1 cellular context compared by ENCODE assay signal in the genomic region with DNA sequence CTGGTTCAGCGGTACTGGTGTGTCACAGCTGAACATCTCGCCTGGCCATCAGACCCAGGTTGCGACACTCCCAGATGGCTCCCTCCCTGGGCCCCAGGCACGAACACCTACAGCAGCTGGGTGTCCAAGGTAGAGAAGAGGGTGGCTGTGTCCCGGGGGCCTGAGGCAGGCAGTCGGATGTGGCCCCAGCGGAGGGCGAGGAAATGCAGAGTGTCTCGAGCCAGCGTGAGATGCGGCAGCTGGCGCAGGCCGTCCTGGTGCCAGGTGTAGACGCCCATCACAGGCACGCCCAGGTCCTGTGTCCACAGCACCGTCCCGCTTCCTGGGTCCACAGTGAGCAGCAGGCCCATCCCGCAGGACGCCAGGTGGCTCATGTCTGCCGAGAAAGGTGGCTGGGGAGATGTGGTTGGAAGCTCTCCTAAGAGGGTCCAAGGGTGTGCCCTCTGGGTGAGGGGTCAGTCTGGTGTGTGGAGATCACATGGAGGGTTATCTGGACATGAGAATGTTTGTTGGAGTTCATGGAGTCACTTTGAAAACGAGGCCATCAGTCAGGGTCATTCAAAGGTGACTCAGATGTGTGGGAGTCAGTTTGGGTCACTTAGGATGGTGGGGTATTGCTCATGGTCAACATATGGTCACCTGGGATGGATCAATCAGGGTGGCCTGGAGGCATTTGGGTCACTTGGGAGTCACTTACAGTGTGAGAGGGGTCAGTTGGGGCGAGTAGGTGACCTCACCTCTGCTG.
TF ChIP-seq lines count a peak whose summit lies in the region.

No MANE protein-coding gene starts in this region.

TF ChIP-seq in HepG2, 621 proteins besides CTCF, POLR2A, EP300 and RAD21 (continued from another document and continues in another):
- TF ChIP-seq, protein P1, sequence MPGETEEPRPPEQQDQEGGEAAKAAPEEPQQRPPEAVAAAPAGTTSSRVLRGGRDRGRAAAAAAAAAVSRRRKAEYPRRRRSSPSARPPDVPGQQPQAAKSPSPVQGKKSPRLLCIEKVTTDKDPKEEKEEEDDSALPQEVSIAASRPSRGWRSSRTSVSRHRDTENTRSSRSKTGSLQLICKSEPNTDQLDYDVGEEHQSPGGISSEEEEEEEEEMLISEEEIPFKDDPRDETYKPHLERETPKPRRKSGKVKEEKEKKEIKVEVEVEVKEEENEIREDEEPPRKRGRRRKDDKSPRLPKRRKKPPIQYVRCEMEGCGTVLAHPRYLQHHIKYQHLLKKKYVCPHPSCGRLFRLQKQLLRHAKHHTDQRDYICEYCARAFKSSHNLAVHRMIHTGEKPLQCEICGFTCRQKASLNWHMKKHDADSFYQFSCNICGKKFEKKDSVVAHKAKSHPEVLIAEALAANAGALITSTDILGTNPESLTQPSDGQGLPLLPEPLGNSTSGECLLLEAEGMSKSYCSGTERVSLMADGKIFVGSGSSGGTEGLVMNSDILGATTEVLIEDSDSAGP (CRISPR knock-in tag; IDR thresholded peaks at IDR 0.05; ENCODE audit: borderline replicate concordance), result peak; percentile 47; the same call in 1 of the 2 replicates
- 0 out of 2 replicates have a peak, but pooled peaks have one; percentile 34 for TF ChIP-seq EEA1 (CRISPR knock-in tag; IDR thresholded peaks at IDR 0.05; ENCODE audit: borderline replicate concordance)
- 0 out of 2 replicates have a peak, but pooled peaks have one; percentile 47 for TF ChIP-seq ZFP41 (CRISPR knock-in tag; IDR thresholded peaks at IDR 0.05; ENCODE audit: borderline replicate concordance)
- TF ChIP-seq ZBTB20 (CRISPR knock-in tag; IDR thresholded peaks at IDR 0.05; ENCODE audit: borderline replicate concordance, low read depth), result peak; percentile 32; the same call in 1 of the 2 replicates
- TF ChIP-seq TRIM24 (CRISPR knock-in tag; IDR thresholded peaks at IDR 0.05), result peak; percentile 72; the same call in 1 of the 2 replicates
- no peak for TF ChIP-seq MEF2D (CRISPR knock-in tag; IDR thresholded peaks at IDR 0.05)
- TF ChIP-seq, protein P2, sequence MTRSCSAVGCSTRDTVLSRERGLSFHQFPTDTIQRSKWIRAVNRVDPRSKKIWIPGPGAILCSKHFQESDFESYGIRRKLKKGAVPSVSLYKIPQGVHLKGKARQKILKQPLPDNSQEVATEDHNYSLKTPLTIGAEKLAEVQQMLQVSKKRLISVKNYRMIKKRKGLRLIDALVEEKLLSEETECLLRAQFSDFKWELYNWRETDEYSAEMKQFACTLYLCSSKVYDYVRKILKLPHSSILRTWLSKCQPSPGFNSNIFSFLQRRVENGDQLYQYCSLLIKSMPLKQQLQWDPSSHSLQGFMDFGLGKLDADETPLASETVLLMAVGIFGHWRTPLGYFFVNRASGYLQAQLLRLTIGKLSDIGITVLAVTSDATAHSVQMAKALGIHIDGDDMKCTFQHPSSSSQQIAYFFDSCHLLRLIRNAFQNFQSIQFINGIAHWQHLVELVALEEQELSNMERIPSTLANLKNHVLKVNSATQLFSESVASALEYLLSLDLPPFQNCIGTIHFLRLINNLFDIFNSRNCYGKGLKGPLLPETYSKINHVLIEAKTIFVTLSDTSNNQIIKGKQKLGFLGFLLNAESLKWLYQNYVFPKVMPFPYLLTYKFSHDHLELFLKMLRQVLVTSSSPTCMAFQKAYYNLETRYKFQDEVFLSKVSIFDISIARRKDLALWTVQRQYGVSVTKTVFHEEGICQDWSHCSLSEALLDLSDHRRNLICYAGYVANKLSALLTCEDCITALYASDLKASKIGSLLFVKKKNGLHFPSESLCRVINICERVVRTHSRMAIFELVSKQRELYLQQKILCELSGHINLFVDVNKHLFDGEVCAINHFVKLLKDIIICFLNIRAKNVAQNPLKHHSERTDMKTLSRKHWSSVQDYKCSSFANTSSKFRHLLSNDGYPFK (CRISPR knock-in tag; IDR thresholded peaks at IDR 0.05; ENCODE audit: borderline replicate concordance), result peak; percentile 21; the same call in 1 of the 2 replicates
- TF ChIP-seq PLRG1 (conservative IDR thresholded peaks at IDR 0.05), result no peak
- TF ChIP-seq TBL1XR1 (IDR thresholded peaks at IDR 0.05; ENCODE audit: borderline replicate concordance, low read length, partially characterized antibody), result peak; percentile 41
- TF ChIP-seq, protein P3, sequence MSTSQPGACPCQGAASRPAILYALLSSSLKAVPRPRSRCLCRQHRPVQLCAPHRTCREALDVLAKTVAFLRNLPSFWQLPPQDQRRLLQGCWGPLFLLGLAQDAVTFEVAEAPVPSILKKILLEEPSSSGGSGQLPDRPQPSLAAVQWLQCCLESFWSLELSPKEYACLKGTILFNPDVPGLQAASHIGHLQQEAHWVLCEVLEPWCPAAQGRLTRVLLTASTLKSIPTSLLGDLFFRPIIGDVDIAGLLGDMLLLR (CRISPR knock-in tag; IDR thresholded peaks at IDR 0.05), result 0 out of 2 replicates have a peak, but pooled peaks have one; percentile 42
- TF ChIP-seq ZNF619 (CRISPR knock-in tag; IDR thresholded peaks at IDR 0.05), result no peak
- TF ChIP-seq SP2 (CRISPR knock-in tag; IDR thresholded peaks at IDR 0.05), result peak; percentile 25; the same call in 1 of the 2 replicates
- TF ChIP-seq, protein P4, sequence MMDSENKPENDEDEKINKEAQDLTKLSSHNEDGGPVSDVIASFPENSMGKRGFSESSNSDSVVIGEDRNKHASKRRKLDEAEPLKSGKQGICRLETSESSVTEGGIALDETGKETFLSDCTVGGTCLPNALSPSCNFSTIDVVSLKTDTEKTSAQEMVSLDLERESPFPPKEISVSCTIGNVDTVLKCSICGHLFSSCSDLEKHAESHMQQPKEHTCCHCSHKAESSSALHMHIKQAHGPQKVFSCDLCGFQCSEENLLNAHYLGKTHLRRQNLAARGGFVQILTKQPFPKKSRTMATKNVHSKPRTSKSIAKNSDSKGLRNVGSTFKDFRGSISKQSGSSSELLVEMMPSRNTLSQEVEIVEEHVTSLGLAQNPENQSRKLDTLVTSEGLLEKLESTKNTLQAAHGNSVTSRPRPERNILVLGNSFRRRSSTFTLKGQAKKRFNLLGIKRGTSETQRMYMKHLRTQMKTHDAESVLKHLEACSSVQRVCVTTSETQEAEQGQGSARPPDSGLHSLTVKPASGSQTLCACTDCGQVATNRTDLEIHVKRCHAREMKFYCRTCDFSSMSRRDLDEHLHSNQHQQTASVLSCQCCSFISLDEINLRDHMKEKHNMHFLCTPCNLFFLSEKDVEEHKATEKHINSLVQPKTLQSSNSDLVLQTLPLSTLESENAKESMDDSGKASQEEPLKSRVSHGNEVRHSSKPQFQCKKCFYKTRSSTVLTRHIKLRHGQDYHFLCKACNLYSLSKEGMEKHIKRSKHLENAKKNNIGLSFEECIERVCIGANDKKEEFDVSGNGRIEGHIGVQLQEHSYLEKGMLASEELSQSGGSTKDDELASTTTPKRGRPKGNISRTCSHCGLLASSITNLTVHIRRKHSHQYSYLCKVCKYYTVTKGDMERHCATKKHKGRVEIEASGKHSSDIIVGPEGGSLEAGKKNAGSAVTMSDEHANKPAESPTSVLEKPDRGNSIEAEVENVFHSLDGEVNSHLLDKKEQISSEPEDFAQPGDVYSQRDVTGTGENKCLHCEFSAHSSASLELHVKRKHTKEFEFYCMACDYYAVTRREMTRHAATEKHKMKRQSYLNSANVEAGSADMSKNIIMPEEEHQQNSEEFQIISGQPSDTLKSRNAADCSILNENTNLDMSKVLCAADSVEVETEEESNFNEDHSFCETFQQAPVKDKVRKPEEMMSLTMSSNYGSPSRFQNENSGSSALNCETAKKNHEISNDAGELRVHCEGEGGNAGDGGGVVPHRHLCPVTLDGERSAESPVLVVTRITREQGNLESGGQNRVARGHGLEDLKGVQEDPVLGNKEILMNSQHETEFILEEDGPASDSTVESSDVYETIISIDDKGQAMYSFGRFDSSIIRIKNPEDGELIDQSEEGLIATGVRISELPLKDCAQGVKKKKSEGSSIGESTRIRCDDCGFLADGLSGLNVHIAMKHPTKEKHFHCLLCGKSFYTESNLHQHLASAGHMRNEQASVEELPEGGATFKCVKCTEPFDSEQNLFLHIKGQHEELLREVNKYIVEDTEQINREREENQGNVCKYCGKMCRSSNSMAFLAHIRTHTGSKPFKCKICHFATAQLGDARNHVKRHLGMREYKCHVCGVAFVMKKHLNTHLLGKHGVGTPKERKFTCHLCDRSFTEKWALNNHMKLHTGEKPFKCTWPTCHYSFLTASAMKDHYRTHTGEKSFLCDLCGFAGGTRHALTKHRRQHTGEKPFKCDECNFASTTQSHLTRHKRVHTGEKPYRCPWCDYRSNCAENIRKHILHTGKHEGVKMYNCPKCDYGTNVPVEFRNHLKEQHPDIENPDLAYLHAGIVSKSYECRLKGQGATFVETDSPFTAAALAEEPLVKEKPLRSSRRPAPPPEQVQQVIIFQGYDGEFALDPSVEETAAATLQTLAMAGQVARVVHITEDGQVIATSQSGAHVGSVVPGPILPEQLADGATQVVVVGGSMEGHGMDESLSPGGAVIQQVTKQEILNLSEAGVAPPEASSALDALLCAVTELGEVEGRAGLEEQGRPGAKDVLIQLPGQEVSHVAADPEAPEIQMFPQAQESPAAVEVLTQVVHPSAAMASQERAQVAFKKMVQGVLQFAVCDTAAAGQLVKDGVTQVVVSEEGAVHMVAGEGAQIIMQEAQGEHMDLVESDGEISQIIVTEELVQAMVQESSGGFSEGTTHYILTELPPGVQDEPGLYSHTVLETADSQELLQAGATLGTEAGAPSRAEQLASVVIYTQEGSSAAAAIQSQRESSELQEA (CRISPR knock-in tag; IDR thresholded peaks at IDR 0.05; ENCODE audit: not compliant biosample characterization), result peak; percentile 55
- no peak for TF ChIP-seq AGO2 (optimal IDR thresholded peaks at IDR 0.05; ENCODE audit: low read depth, low read length)
- no peak for TF ChIP-seq ZZZ3 (CRISPR knock-in tag; IDR thresholded peaks at IDR 0.05; ENCODE audit: borderline replicate concordance)
- TF ChIP-seq, protein P5, sequence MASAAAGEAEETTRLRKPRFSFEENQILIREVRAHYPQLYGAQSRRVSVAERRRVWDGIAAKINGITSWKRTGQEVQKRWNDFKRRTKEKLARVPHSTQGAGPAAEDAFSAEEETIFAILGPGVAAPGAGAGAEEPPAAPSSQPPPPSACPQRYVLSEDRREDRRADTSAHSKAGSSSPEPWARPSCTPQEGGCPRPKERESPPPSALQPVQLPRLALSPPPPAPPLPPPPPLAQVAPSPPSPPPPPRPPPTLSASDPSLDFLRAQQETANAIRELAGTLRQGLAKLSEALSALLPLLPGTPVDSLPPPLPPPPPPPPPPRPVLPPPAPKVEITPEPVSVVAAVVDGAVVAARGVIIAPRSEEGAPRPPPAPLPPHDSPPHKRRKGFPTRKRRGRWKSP (CRISPR knock-in tag; IDR thresholded peaks at IDR 0.05), result no peak
- peak; percentile 31; the same call in 1 of the 2 replicates for TF ChIP-seq ZNF292 (CRISPR knock-in tag; IDR thresholded peaks at IDR 0.05; ENCODE audit: borderline replicate concordance, low read depth)
- TF ChIP-seq ZNF12 (CRISPR knock-in tag; IDR thresholded peaks at IDR 0.05), result no peak
- TF ChIP-seq ZNF792 (CRISPR knock-in tag; IDR thresholded peaks at IDR 0.05), result no peak
- TF ChIP-seq ZNF614 (CRISPR knock-in tag; IDR thresholded peaks at IDR 0.05; ENCODE audit: borderline replicate concordance), result no peak
- no peak for TF ChIP-seq HNRNPH1 (optimal IDR thresholded peaks at IDR 0.05; ENCODE audit: low read depth, low read length)
- TF ChIP-seq SPEN (CRISPR knock-in tag; IDR thresholded peaks at IDR 0.05; ENCODE audit: low read depth), result peak; percentile 63; the same call in 1 of the 2 replicates
- TF ChIP-seq, protein P6, sequence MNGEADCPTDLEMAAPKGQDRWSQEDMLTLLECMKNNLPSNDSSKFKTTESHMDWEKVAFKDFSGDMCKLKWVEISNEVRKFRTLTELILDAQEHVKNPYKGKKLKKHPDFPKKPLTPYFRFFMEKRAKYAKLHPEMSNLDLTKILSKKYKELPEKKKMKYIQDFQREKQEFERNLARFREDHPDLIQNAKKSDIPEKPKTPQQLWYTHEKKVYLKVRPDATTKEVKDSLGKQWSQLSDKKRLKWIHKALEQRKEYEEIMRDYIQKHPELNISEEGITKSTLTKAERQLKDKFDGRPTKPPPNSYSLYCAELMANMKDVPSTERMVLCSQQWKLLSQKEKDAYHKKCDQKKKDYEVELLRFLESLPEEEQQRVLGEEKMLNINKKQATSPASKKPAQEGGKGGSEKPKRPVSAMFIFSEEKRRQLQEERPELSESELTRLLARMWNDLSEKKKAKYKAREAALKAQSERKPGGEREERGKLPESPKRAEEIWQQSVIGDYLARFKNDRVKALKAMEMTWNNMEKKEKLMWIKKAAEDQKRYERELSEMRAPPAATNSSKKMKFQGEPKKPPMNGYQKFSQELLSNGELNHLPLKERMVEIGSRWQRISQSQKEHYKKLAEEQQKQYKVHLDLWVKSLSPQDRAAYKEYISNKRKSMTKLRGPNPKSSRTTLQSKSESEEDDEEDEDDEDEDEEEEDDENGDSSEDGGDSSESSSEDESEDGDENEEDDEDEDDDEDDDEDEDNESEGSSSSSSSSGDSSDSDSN (CRISPR knock-in tag; IDR thresholded peaks at IDR 0.05), result peak; percentile 48
- peak; percentile 19 for TF ChIP-seq TEAD3 (CRISPR knock-in tag; optimal IDR thresholded peaks at IDR 0.05; ENCODE audit: borderline replicate concordance)
- 0 out of 2 replicates have a peak, but pooled peaks have one; percentile 45 for TF ChIP-seq ZFX (CRISPR knock-in tag; IDR thresholded peaks at IDR 0.05; ENCODE audit: low read depth)
- TF ChIP-seq NCOR1 (IDR thresholded peaks at IDR 0.05; ENCODE audit: borderline replicate concordance, low read length), result peak; percentile 50; the same call in 1 of the 2 replicates
- no peak for TF ChIP-seq RFX1 (IDR thresholded peaks at IDR 0.05)
- peak; percentile 28; the same call in 1 of the 2 replicates for TF ChIP-seq ZBTB38 (CRISPR knock-in tag; IDR thresholded peaks at IDR 0.05)
- TF ChIP-seq, protein P7, sequence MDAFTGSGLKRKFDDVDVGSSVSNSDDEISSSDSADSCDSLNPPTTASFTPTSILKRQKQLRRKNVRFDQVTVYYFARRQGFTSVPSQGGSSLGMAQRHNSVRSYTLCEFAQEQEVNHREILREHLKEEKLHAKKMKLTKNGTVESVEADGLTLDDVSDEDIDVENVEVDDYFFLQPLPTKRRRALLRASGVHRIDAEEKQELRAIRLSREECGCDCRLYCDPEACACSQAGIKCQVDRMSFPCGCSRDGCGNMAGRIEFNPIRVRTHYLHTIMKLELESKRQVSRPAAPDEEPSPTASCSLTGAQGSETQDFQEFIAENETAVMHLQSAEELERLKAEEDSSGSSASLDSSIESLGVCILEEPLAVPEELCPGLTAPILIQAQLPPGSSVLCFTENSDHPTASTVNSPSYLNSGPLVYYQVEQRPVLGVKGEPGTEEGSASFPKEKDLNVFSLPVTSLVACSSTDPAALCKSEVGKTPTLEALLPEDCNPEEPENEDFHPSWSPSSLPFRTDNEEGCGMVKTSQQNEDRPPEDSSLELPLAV (CRISPR knock-in tag; conservative IDR thresholded peaks at IDR 0.05; ENCODE audit: low read depth), result no peak
- no peak for TF ChIP-seq ZNF605 (CRISPR knock-in tag; IDR thresholded peaks at IDR 0.05)
- peak; percentile 86 for TF ChIP-seq NR2C2 (CRISPR knock-in tag; IDR thresholded peaks at IDR 0.05; ENCODE audit: borderline replicate concordance)
- no peak for TF ChIP-seq NKX3-1 (CRISPR knock-in tag; IDR thresholded peaks at IDR 0.05)
- TF ChIP-seq ZKSCAN1 (IDR thresholded peaks at IDR 0.05; ENCODE audit: low read length), result no peak
- no peak for TF ChIP-seq ZNF207 (IDR thresholded peaks at IDR 0.05; ENCODE audit: borderline replicate concordance)
- TF ChIP-seq SMAD1 (CRISPR knock-in tag; IDR thresholded peaks at IDR 0.05; ENCODE audit: borderline replicate concordance, low read depth), result no peak
- peak; percentile 72 for TF ChIP-seq JUN (CRISPR knock-in tag; IDR thresholded peaks at IDR 0.05)
- no peak for TF ChIP-seq ZNF10 (CRISPR knock-in tag; IDR thresholded peaks at IDR 0.05; ENCODE audit: borderline replicate concordance, low read depth)
- TF ChIP-seq KMT2A (CRISPR knock-in tag; IDR thresholded peaks at IDR 0.05), result peak; percentile 47; the same call in 1 of the 2 replicates
- TF ChIP-seq ZNF768 (CRISPR knock-in tag; IDR thresholded peaks at IDR 0.05), result peak; percentile 73; the same call in 1 of the 2 replicates
- no peak for TF ChIP-seq ZNF780A (CRISPR knock-in tag; IDR thresholded peaks at IDR 0.05)
- no peak for TF ChIP-seq ZBTB1 (CRISPR knock-in tag; IDR thresholded peaks at IDR 0.05; ENCODE audit: borderline replicate concordance)
